Comparison of ENCODE assay signal across 1 cellular context in genomic region chr12:1022032-1022970, GRCh38.
TF ChIP-seq lines count a peak whose summit lies in the region.

No MANE protein-coding gene starts in this region.

TF ChIP-seq in HepG2, 621 proteins besides CTCF, POLR2A, EP300 and RAD21 (continued from another document):
- no peak for TF ChIP-seq ZHX1 (CRISPR knock-in tag; IDR thresholded peaks at IDR 0.05; ENCODE audit: low read depth)
TF ChIP-seq in HepG2: peak in this region for 2.
